ENCODE assay signal across 11 cellular contexts in the genomic region with DNA sequence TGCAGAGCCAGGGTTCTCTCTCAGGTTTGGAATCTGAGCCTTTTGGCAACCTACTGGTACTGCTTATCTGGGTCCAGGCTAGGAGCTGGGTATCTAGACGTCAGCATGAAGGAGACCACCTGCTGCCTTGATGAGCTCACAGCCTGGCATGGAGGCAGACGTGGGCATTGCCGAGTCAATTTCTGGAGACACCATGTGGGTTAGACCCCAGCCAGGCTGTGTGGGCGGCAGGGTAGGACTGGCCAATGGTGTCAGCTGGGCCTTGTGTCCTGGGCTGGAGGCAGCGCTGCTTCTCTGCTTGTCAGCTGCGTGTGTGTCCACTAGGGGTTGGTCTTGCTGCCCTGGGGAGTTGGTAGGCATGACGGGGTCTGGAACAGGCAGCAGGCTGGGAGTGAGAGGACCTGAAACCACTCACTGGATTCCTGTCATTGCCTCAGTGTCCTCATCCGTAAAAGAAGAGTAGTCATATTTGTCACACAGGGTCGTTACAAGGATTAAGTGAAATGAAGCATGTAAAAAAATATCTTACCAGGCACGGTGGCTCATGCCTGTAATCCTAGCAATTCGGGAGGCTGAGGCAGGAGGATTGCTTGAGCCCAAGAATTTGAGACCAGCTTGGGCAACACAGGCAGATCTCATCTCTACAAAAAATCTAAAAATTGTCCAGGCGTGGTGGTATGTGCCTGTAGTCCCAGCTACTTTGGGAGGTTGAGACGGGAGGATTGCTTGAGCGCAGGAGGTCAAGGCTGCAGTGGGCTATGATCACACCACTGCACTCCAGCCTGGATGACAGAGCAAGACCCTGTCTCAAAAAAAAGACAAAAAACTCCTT. TPM values are rescaled to one million over a fixed set of nuclear protein-coding genes. Genes with fewer than 3 reads are reported as not detected.
A peak's percentile ranks its signal among the peaks of the same experiment; 100 is the strongest.
DNase-seq lines count a peak whose midpoint lies in the region; ATAC-seq and TF ChIP-seq lines count a peak whose summit lies in the region.
"Had no signal": no experiment of that assay in that cellular context is flagged by ENCODE, and none has a peak within 500 bp of the region (broad histone marks: within the 10 kb centered on the region; RNA-seq: fewer than 3 reads in every experiment).

No MANE protein-coding gene starts in this region.

- H3K9me3 ChIP-seq in RWPE2 (ENCODE audit: severe bottlenecking) (no peaks in the 10 kb centered on the region), gastroesophageal sphincter (no peaks in the 10 kb centered on the region), sigmoid colon (no peaks in the 10 kb centered on the region)

- DNase-seq in ELF-1 (ENCODE audit: low read depth, low spot score) (peak; percentile 46), RWPE2 (ENCODE audit: low spot score) (no peak), sigmoid colon (peak; percentile 56), germinal center (ENCODE audit: low spot score) (no peak), inferior parietal cortex (ENCODE audit: extremely low spot score) (no peak)
- DNase-seq in stimulated activated CD4-positive, alpha-beta T cell treated with anti-CD3 and anti-CD28 coated beads, Interleukin-2, amount 100 ng/mL, for 24 hours: no peak
- DNase-seq: NCI-H82, T-helper 2 cell had no signal

- TF ChIP-seq EP300 in gastroesophageal sphincter (IDR thresholded peaks at IDR 0.05) (no peak), sigmoid colon (IDR thresholded peaks at IDR 0.05) (no peak)

- 78 to 80% methylated on average over 2 to 9 of the region's 14 CpGs for WGBS in gastroesophageal sphincter (ENCODE audit: low coverage in 1 of 2), 2 donors
- WGBS in sigmoid colon, 2 donors: 93% methylated on average over 14 of the region's 14 CpGs

- TF ChIP-seq CTCF in RWPE2 (IDR thresholded peaks at IDR 0.05; ENCODE audit: poor library complexity, severe bottlenecking): no peak
- TF ChIP-seq CTCF in gastroesophageal sphincter (IDR thresholded peaks at IDR 0.05): no peak
- no peak for TF ChIP-seq CTCF in sigmoid colon (IDR thresholded peaks at IDR 0.05)

- H3K27me3 ChIP-seq in RWPE2 (ENCODE audit: insufficient read depth, poor library complexity, severe bottlenecking) (no peaks in the 10 kb centered on the region), gastroesophageal sphincter (no peaks in the 10 kb centered on the region), sigmoid colon (no peaks in the 10 kb centered on the region)

- no peaks in the 10 kb centered on the region for H3K36me3 ChIP-seq in RWPE2 (ENCODE audit: low read depth)
- H3K36me3 ChIP-seq in gastroesophageal sphincter: no peaks in the 10 kb centered on the region
- H3K36me3 ChIP-seq in sigmoid colon: no peaks in the 10 kb centered on the region

- H3K4me1 ChIP-seq in RWPE2 (ENCODE audit: insufficient read depth, poor library complexity, severe bottlenecking): peaks cover 45% of the 10 kb centered on the region
- H3K4me1 ChIP-seq in gastroesophageal sphincter: peaks cover 4 to 49% (median 18%) of the 10 kb centered on the region in 3 donors
- H3K4me1 ChIP-seq in sigmoid colon: peaks cover 0 to 30% (median 28%) of the 10 kb centered on the region in 4 donors

- H3K27ac ChIP-seq in RWPE2 (ENCODE audit: poor library complexity, severe bottlenecking) (peak overlapping the region; percentile 99), gastroesophageal sphincter (peak overlapping the region in 3 of 4 donors; percentile 37 to 84 (median 83)), sigmoid colon (peak overlapping the region in 3 of 4 donors; percentile 18 to 88 (median 82))

- intact Hi-C loops in sigmoid colon (cut with DNase I): no loop called here

- ATAC-seq in RWPE2 (ENCODE audit: low read depth): no peak
- no peak for ATAC-seq in gastroesophageal sphincter
- ATAC-seq in HG02852 (IDR thresholded peaks at IDR 0.05; ENCODE audit: unreplicated experiment): no peak

- no peak overlapping the region for H3K4me3 ChIP-seq in RWPE2 (ENCODE audit: severe bottlenecking)
- H3K4me3 ChIP-seq in gastroesophageal sphincter: no peak overlapping the region
- H3K4me3 ChIP-seq in sigmoid colon: no peak overlapping the region

- TF ChIP-seq POLR2A in gastroesophageal sphincter (IDR thresholded peaks at IDR 0.05) (no peak), sigmoid colon (IDR thresholded peaks at IDR 0.05) (no peak)

RNA-seq across cellular contexts. Expression of gene ANKRD2, which starts 31.7 kb away (rescaled TPM):
- total RNA-seq in gastroesophageal sphincter (under 1 TPM in 1 of 4 donors, not detected in 3; 0.54 TPM), sigmoid colon (under 1 TPM in 1 of 4 donors, not detected in 3; 0.49 TPM)
- polyA plus RNA-seq in sigmoid colon: 1 to 10 TPM in 1 of 3 donors, under 1 TPM in 1, not detected in 1; 0.31 to 1.2 TPM
- total RNA-seq: M059J had no signal

RNA-seq across cellular contexts. Expression of gene UBTD1, which starts 42.2 kb away (rescaled TPM):
- total RNA-seq in gastroesophageal sphincter (10 to 100 TPM in 1 of 4 donors, 1 to 10 TPM in 3; 2.9 to 16.2 (median 8.9) TPM), sigmoid colon (1 to 10 TPM; 4.3 to 7.9 (median 7.4) TPM)
- 1 to 10 TPM; 2.3 to 5.9 (median 5.4) TPM for polyA plus RNA-seq in sigmoid colon

RNA-seq across cellular contexts. Expression of gene MMS19, which starts 42.7 kb away (rescaled TPM):
- total RNA-seq in gastroesophageal sphincter (10 to 100 TPM; 44.3 to 75.8 (median 51.8) TPM), sigmoid colon (10 to 100 TPM; 37.9 to 79.8 (median 57.9) TPM)
- 10 to 100 TPM; 29.4 to 48.9 (median 34.2) TPM for polyA plus RNA-seq in sigmoid colon

RNA-seq across cellular contexts. Expression of gene HOGA1, which starts 43.3 kb away (rescaled TPM):
- total RNA-seq in gastroesophageal sphincter: 1 to 10 TPM in 2 of 4 donors, under 1 TPM in 2; 0.62 to 2.5 (median 1.1) TPM
- total RNA-seq in sigmoid colon: under 1 TPM in 1 of 4 donors, not detected in 3; 0.71 TPM
- 1 to 10 TPM in 1 of 3 donors, under 1 TPM in 1, not detected in 1; 0.26 to 1.2 TPM for polyA plus RNA-seq in sigmoid colon

RNA-seq across cellular contexts. Expression of gene C10orf62, which starts 48.6 kb away (rescaled TPM):
- total RNA-seq in gastroesophageal sphincter (not detected), sigmoid colon (not detected)
- not detected for polyA plus RNA-seq in sigmoid colon
- total RNA-seq: M059J had no signal

Comparison
In these comparisons a context has a peak if more than half of its experiments do, and no peak if none do; other contexts are left out.
1. DNase-seq: peak in ELF-1 (single experiment) and sigmoid colon (single experiment); none in RWPE2 (single experiment), germinal center (single experiment), inferior parietal cortex (single experiment) and stimulated activated CD4-positive, alpha-beta T cell treated with anti-CD3 and anti-CD28 coated beads, Interleukin-2, amount 100 ng/mL, for 24 hours (0 of 2).
2. Peak in every context shown above with its lines, with median percentiles within 50 percentile points of each other: H3K27ac ChIP-seq.